ENCODE assay signal across 23 cellular contexts in genomic region chr10:49375611-49376010, GRCh38. TPM values are rescaled to one million over a fixed set of nuclear protein-coding genes. Genes with fewer than 3 reads are reported as not detected.
"Had no signal": no experiment of that assay in that cellular context is flagged by ENCODE, and none has a peak within 500 bp of the region (broad histone marks: within the 10 kb centered on the region; RNA-seq: fewer than 3 reads in every experiment).

No MANE protein-coding gene starts in this region.

- H3K9me3 ChIP-seq: adrenal gland, Peyer's patch had no signal

- ATAC-seq: activated CD8-positive, alpha-beta T cell treated with anti-CD3 and anti-CD28 coated beads, Interleukin-2, amount 10 ng/mL, durations not matched to agents 7 days and 5 days; activated T-cell treated with anti-CD3 and anti-CD28 coated beads, Interleukin-2, amount 50 U/mL, for 72 hours; K562; WTC11 had no signal

- H3K27ac ChIP-seq: adrenal gland, Peyer's patch, RWPE1 had no signal

- DNase-seq: activated CD4-positive, alpha-beta T cell treated with anti-CD3 and anti-CD28 coated beads for 48 hours; activated CD4-positive, alpha-beta T cell treated with anti-CD3 and anti-CD28 coated beads, Interleukin-2, amount 50 U/mL, for 4 hours; activated CD4-positive, CD25-positive, alpha-beta regulatory T cell treated with anti-CD3 and anti-CD28 coated beads, Interleukin-2, amount 50 U/mL, for 72 hours; activated CD8-positive, alpha-beta T cell treated with anti-CD3 and anti-CD28 coated beads, Interleukin-2, amount 10 ng/mL, durations not matched to agents 7 days and 5 days; activated naive CD4-positive, alpha-beta T cell treated with anti-CD3 and anti-CD28 coated beads, Interleukin-2, amount 50 U/mL, for 16 hours; activated naive CD8-positive, alpha-beta T cell treated with anti-CD3 and anti-CD28 coated beads, Interleukin-2, amount 10 ng/mL, durations not matched to agents 7 days and 5 days; activated T-cell treated with anti-CD3 and anti-CD28 coated beads, Interleukin-2, amount 50 U/mL, for 72 hours; anterior cingulate cortex; caudate nucleus; Karpas-422; MM.1S; NCI-H1105; NCI-H1436; NCI-H1694 treated with DMSO at 0.1 percent for 48 hours; NCI-H2029 treated with DMSO at 0.1 percent for 48 hours; NCI-H524; Peyer's patch; SHP77 treated with DMSO at 0.1 percent for 48 hours had no signal

- H3K27me3 ChIP-seq: adrenal gland, Peyer's patch had no signal

- H3K4me1 ChIP-seq: adrenal gland, Peyer's patch had no signal

- H3K36me3 ChIP-seq: adrenal gland, Peyer's patch had no signal

- H3K4me3 ChIP-seq: adrenal gland, K562, Peyer's patch had no signal

RNA-seq across cellular contexts. Expression of gene DRGX, which starts 20.3 kb away (rescaled TPM):
- total RNA-seq: activated CD8-positive, alpha-beta T cell treated with anti-CD3 and anti-CD28 coated beads, Interleukin-2, amount 10 ng/mL, durations not matched to agents 7 days and 5 days; activated naive CD8-positive, alpha-beta T cell treated with anti-CD3 and anti-CD28 coated beads, Interleukin-2, amount 10 ng/mL, durations not matched to agents 7 days and 5 days; activated T-cell treated with anti-CD3 and anti-CD28 coated beads, Interleukin-2, amount 50 U/mL, for 72 hours; K562; Peyer's patch; SK-MEL-5; WTC11 had no signal
- polyA plus RNA-seq: K562 had no signal
